19 cellular contexts compared by ENCODE assay signal in the genomic region with DNA sequence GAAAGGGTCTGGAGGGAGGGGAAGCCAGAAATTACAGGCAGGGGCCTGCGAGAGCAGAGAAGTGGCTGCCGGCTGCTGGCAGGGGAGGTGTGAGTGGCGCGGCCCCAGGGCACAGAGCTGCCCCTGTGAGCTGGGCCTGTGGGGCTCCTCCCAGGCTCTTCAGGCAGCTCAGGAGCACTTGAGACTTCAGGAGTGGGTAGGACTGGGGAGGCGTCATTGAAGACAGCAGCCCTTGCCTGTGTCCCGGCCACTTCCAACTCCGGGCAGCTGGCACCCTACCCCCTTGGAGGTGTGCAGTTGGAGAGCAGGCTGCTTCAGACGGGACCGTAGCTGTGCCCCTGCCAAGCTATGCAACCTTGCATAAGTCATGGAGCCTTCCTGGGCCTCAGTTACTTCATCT.
A peak's percentile ranks its signal among the peaks of the same experiment; 100 is the strongest.
DNase-seq lines count a peak whose midpoint lies in the region; ATAC-seq, FAIRE-seq and TF ChIP-seq lines count a peak whose summit lies in the region.
"Had no signal": no experiment of that assay in that cellular context is flagged by ENCODE, and none has a peak within 500 bp of the region (broad histone marks: within the 10 kb centered on the region; RNA-seq: fewer than 3 reads in every experiment).

No MANE protein-coding gene starts in this region.

- H3K9me3 ChIP-seq in HepG2 (ENCODE audit: low read length): no peaks in the 10 kb centered on the region
- no peaks in the 10 kb centered on the region for H3K9me3 ChIP-seq in right lobe of liver
- no peaks in the 10 kb centered on the region for H3K9me3 ChIP-seq in ascending aorta
- H3K9me3 ChIP-seq: HAP-1, Peyer's patch had no signal

- no peak for TF ChIP-seq RAD21 in HepG2 (CRISPR knock-in tag; IDR thresholded peaks at IDR 0.05)

- CTCF ChIA-PET in HepG2 (lab: Yijun Ruan, JAX; ENCODE audit: low intra/inter-chr PET ratio, low total read pairs): no interaction called here

- TSS peak; percentile 11 for BruUV-seq in HepG2 (replicated peaks; lab: Mats Ljungman, UMichigan)

- intact Hi-C loops in HepG2 (cut with micrococcal nuclease; ENCODE audit: unreplicated experiment) (no loop called here), right lobe of liver (cut with DNase I) (no loop called here), ascending aorta (cut with DNase I) (no loop called here)

- TF ChIP-seq POLR2A in HepG2 (IDR thresholded peaks at IDR 0.05; ENCODE audit: insufficient read depth in 1 of 2, low read depth in 2 of 2, low read length in 2 of 2) (no peak), right lobe of liver (IDR thresholded peaks at IDR 0.05) (no peak)

- peak overlapping the region; percentile 72 for H3K27ac Mint-ChIP-seq in nephron progenitor cell

- H3K4me1 ChIP-seq in HepG2 (ENCODE audit: insufficient read depth, low read length): no peaks in the 10 kb centered on the region
- peaks cover 0 to 4% (median 0%) of the 10 kb centered on the region in 4 donors for H3K4me1 ChIP-seq in right lobe of liver
- H3K4me1 ChIP-seq in ascending aorta: peaks cover 0 to 26% of the 10 kb centered on the region in 2 donors
- H3K4me1 ChIP-seq: Peyer's patch had no signal

- in situ Hi-C loops in HepG2 (cut with HindIII; ENCODE audit: extremely low pct_ligation_motif_present, low pct_unique_long_range_greater_than_20kb): no loop called here

- no peaks in the 10 kb centered on the region for H3K9me3 Mint-ChIP-seq in nephron progenitor cell

- ATAC-seq in HepG2: no peak
- no peak for ATAC-seq in right lobe of liver
- ATAC-seq in HG03135 (IDR thresholded peaks at IDR 0.05; ENCODE audit: unreplicated experiment): no peak
- ATAC-seq in GM18511 (IDR thresholded peaks at IDR 0.05; ENCODE audit: unreplicated experiment): no peak
- ATAC-seq: K562 had no signal

- WGBS in HepG2 (ENCODE audit: low lambda C conversion rate): 98% methylated on average over 6 of the region's 9 CpGs
- 72% methylated on average over 4 of the region's 9 CpGs for WGBS in right lobe of liver (ENCODE audit: insufficient coverage, low coverage, low lambda C conversion rate, missing lambda C conversion rate)

- no peak for FAIRE-seq in HepG2 (lab: Jason Lieb, UNC)
- FAIRE-seq: G401.6, K562 had no signal

- H3K27me3 ChIP-seq in HepG2 (ENCODE audit: control insufficient read depth in 1 of 2, insufficient read depth in 2 of 2, low read length in 2 of 2) (no peaks in the 10 kb centered on the region; a peak in 1 of 5 replicates), right lobe of liver (no peaks in the 10 kb centered on the region), ascending aorta (no peaks in the 10 kb centered on the region)
- H3K27me3 ChIP-seq: Peyer's patch had no signal

- H3K9ac ChIP-seq in HepG2 (ENCODE audit: insufficient read depth, low read depth, low read length): no peak overlapping the region

- H3K4me2 ChIP-seq in HepG2 (ENCODE audit: low read depth, low read length): no peak overlapping the region

- no peak overlapping the region for H3K4me3 Mint-ChIP-seq in nephron progenitor cell
- H3K4me3 Mint-ChIP-seq: CD14-positive monocyte had no signal

- H3K27me3 Mint-ChIP-seq in nephron progenitor cell (ENCODE audit: low read depth, poor library complexity): peaks cover 7% of the 10 kb centered on the region

- TF ChIP-seq CTCF in HepG2 (CRISPR knock-in tag; IDR thresholded peaks at IDR 0.05) (no peak), right lobe of liver (IDR thresholded peaks at IDR 0.05) (no peak), ascending aorta (IDR thresholded peaks at IDR 0.05) (no peak), nephron progenitor cell (IDR thresholded peaks at IDR 0.05) (no peak)

- peaks cover 29% of the 10 kb centered on the region for H3K4me1 Mint-ChIP-seq in nephron progenitor cell

- H3K4me3 ChIP-seq in HepG2 (replicated peaks in 1 of 3; ENCODE audit: insufficient read depth in 1 of 3, low read depth in 2 of 3, low read length in 3 of 3): no peak overlapping the region
- H3K4me3 ChIP-seq in right lobe of liver: no peak overlapping the region
- no peak overlapping the region for H3K4me3 ChIP-seq in ascending aorta
- H3K4me3 ChIP-seq: HAP-1, K562, Peyer's patch had no signal

- no peak overlapping the region for H2AFZ ChIP-seq in HepG2 (ENCODE audit: low read length)

- H3K27ac ChIP-seq in HepG2 (ENCODE audit: extremely low read length, insufficient read depth, low read length) (no peak overlapping the region), right lobe of liver (no peak overlapping the region), ascending aorta (peak overlapping the region; percentile 5 to 40)
- H3K27ac ChIP-seq: Peyer's patch had no signal

- no peaks in the 10 kb centered on the region for H3K79me2 ChIP-seq in HepG2 (ENCODE audit: insufficient read depth, low read length)

- DNase-seq in HepG2 (ENCODE audit: low spot score): no peak
- no peak for DNase-seq in right lobe of liver
- no peak for DNase-seq in ascending aorta (ENCODE audit: low spot score in 2 of 2)
- no peak for DNase-seq in nephron progenitor cell
- no peak for DNase-seq in NCI-H2196 treated with DMSO at 0.1 percent for 48 hours (lab: John Stamatoyannopoulos, UW; ENCODE audit: unreplicated experiment)
- DNase-seq in middle frontal gyrus (ENCODE audit: extremely low spot score, low spot score): no peak
- DNase-seq: 8988T; NCI-H1105; NCI-H1694; NCI-H2107; NCI-H446; NK-92 treated with Interleukin-12 subunit alpha and Interleukin-12 subunit beta, amount 100 ng/mL, for 24 hours; Peyer's patch had no signal

- POLR2A ChIA-PET in HepG2 (lab: Yijun Ruan, JAX): no interaction called here

- H3K36me3 ChIP-seq in HepG2 (replicated peaks in 1 of 2; ENCODE audit: control insufficient read depth in 1 of 2, insufficient read depth in 2 of 2, low read length in 2 of 2) (peaks cover 49 to 88% of the 10 kb centered on the region in 2 experiments), right lobe of liver (peaks cover 0 to 85% (median 43%) of the 10 kb centered on the region in 4 donors), ascending aorta (peaks cover 68 to 81% of the 10 kb centered on the region in 2 donors)
- H3K36me3 ChIP-seq: HAP-1 had no signal

- H3K36me3 Mint-ChIP-seq in nephron progenitor cell (ENCODE audit: low read depth): peaks cover 10% of the 10 kb centered on the region

- TF ChIP-seq EP300 in HepG2 (IDR thresholded peaks at IDR 0.05; ENCODE audit: low read depth in 2 of 2, low read length in 2 of 2) (no peak), HepG2 (CRISPR knock-in tag; IDR thresholded peaks at IDR 0.05; ENCODE audit: borderline replicate concordance) (no peak)

- H4K20me1 ChIP-seq in HepG2 (ENCODE audit: insufficient read depth, low read length): peaks cover 53% of the 10 kb centered on the region; the same call in 1 of the 2 replicates

TF ChIP-seq in HepG2, 621 proteins besides CTCF, POLR2A, EP300 and RAD21:
- no peak for TF ChIP-seq ZNF7 (CRISPR knock-in tag; IDR thresholded peaks at IDR 0.05)
- peak; percentile 63 for TF ChIP-seq ZNF629 (CRISPR knock-in tag; conservative IDR thresholded peaks at IDR 0.05)

Comparison
In these comparisons a context has a peak if more than half of its experiments do, and no peak if none do; other contexts are left out.
1. H3K27ac ChIP-seq: peak in ascending aorta (2 of 2); none in HepG2 (single experiment) and right lobe of liver (0 of 3).